7 cellular contexts compared by ENCODE assay signal in genomic region chr17:44355310-44355640, GRCh38. TPM values are rescaled to one million over a fixed set of nuclear protein-coding genes. Genes with fewer than 3 reads are reported as not detected.
DNase-seq lines count a peak whose midpoint lies in the region; ATAC-seq lines count a peak whose summit lies in the region.
"Had no signal": no experiment of that assay in that cellular context is flagged by ENCODE, and none has a peak within 500 bp of the region (broad histone marks: within the 10 kb centered on the region; RNA-seq: fewer than 3 reads in every experiment).

No MANE protein-coding gene starts in this region.

- H3K27ac Mint-ChIP-seq in activated T-cell treated with anti-CD3 and anti-CD28 coated beads, Interleukin-2, amount 50 U/mL, for 24 hours = no peak overlapping the region
- peak overlapping the region in 2 of 10 donors; percentile 31 to 45 for H3K27ac Mint-ChIP-seq in naive thymus-derived CD8-positive, alpha-beta T cell

- peaks cover 13% of the 10 kb centered on the region for H3K36me3 Mint-ChIP-seq in activated T-cell treated with anti-CD3 and anti-CD28 coated beads, Interleukin-2, amount 50 U/mL, for 24 hours (ENCODE audit: low read depth)
- peaks cover 0 to 3% (median 0%) of the 10 kb centered on the region in 3 donors for H3K36me3 Mint-ChIP-seq in naive thymus-derived CD8-positive, alpha-beta T cell

- peaks cover 4% of the 10 kb centered on the region for H3K4me1 Mint-ChIP-seq in activated T-cell treated with anti-CD3 and anti-CD28 coated beads, Interleukin-2, amount 50 U/mL, for 24 hours (ENCODE audit: low read depth)
- peaks cover 9 to 26% (median 14%) of the 10 kb centered on the region in 4 donors for H3K4me1 Mint-ChIP-seq in naive thymus-derived CD8-positive, alpha-beta T cell

- ATAC-seq in naive thymus-derived CD8-positive, alpha-beta T cell = no peak
- ATAC-seq: A549, Right ventricle myocardium inferior had no signal

- DNase-seq in activated T-cell treated with anti-CD3 and anti-CD28 coated beads, Interleukin-2, amount 50 U/mL, for 24 hours = no peak
- no peak for DNase-seq in activated T-cell treated with anti-CD3 and anti-CD28 coated beads, Interleukin-2, amount 50 U/mL, for 1 hour
- DNase-seq in naive thymus-derived CD8-positive, alpha-beta T cell = no peak
- no peak for DNase-seq in kidney glomerular epithelial cell (lab: John Stamatoyannopoulos, UW)
- DNase-seq: NCI-H1694 had no signal

- no peaks in the 10 kb centered on the region for H3K9me3 Mint-ChIP-seq in activated T-cell treated with anti-CD3 and anti-CD28 coated beads, Interleukin-2, amount 50 U/mL, for 24 hours
- no peaks in the 10 kb centered on the region for H3K9me3 Mint-ChIP-seq in naive thymus-derived CD8-positive, alpha-beta T cell

- POLR2A ChIA-PET in naive thymus-derived CD8-positive, alpha-beta T cell (lab: Charles Lee) = interaction anchor here (0.9 to 5.5 kb wide), 5 partner anchors 10 to 158 kb away, joined by 3 to 35 read pairs (median 9); partner anchors contain the start of genes GRN and UBTF

- H3K4me3 Mint-ChIP-seq in activated T-cell treated with anti-CD3 and anti-CD28 coated beads, Interleukin-2, amount 50 U/mL, for 24 hours = peak overlapping the region; percentile 25
- peak overlapping the region in 9 of 10 donors; percentile 19 to 76 (median 54) for H3K4me3 Mint-ChIP-seq in naive thymus-derived CD8-positive, alpha-beta T cell

- peaks cover 5% of the 10 kb centered on the region for H3K27me3 Mint-ChIP-seq in activated T-cell treated with anti-CD3 and anti-CD28 coated beads, Interleukin-2, amount 50 U/mL, for 24 hours
- H3K27me3 Mint-ChIP-seq in naive thymus-derived CD8-positive, alpha-beta T cell = no peaks in the 10 kb centered on the region

RNA-seq across cellular contexts. Expression of gene FAM171A2, which starts 8.4 kb away (rescaled TPM):
- total RNA-seq in naive thymus-derived CD8-positive, alpha-beta T cell = 1 to 10 TPM; 1.3 to 1.5 TPM
- polyA plus RNA-seq in naive thymus-derived CD8-positive, alpha-beta T cell = under 1 TPM; 0.08 to 0.33 (median 0.10) TPM

RNA-seq across cellular contexts. Expression of gene GRN, which starts 10.2 kb away (rescaled TPM):
- total RNA-seq in naive thymus-derived CD8-positive, alpha-beta T cell = 10 to 100 TPM; 27.5 to 33.5 TPM
- polyA plus RNA-seq in naive thymus-derived CD8-positive, alpha-beta T cell = 10 to 100 TPM; 24.8 to 43.7 (median 41.6) TPM

RNA-seq across cellular contexts. Expression of gene SLC25A39, which starts 30.7 kb away (rescaled TPM):
- 10 to 100 TPM; 94.9 to 98.8 TPM for total RNA-seq in naive thymus-derived CD8-positive, alpha-beta T cell
- polyA plus RNA-seq in naive thymus-derived CD8-positive, alpha-beta T cell = 100 to 1,000 TPM; 133 to 176 (median 162) TPM

RNA-seq across cellular contexts. Expression of gene ITGA2B, which starts 34.2 kb away (rescaled TPM):
- total RNA-seq in naive thymus-derived CD8-positive, alpha-beta T cell = 1 to 10 TPM in 1 of 2 experiments, under 1 TPM in 1; 0.86 to 1.6 TPM
- polyA plus RNA-seq in naive thymus-derived CD8-positive, alpha-beta T cell = not detected

RNA-seq across cellular contexts. Expression of gene RUNDC3A, which starts 46.9 kb away (rescaled TPM):
- total RNA-seq in naive thymus-derived CD8-positive, alpha-beta T cell = not detected
- polyA plus RNA-seq in naive thymus-derived CD8-positive, alpha-beta T cell = not detected
